In genomic region chr1:150992626-150993025, GRCh38 we compare ENCODE assay signal across 33 cellular contexts. TPM values are rescaled to one million over a fixed set of nuclear protein-coding genes. Genes with fewer than 3 reads are reported as not detected.
"Had no signal": no experiment of that assay in that cellular context is flagged by ENCODE, and none has a peak within 500 bp of the region (broad histone marks: within the 10 kb centered on the region; RNA-seq: fewer than 3 reads in every experiment).

No MANE protein-coding gene starts in this region.

- H3K4me1 Mint-ChIP-seq: activated T-helper 17 cell treated with anti-CD3 and anti-CD28 coated beads, Interleukin-2, amount 50 U/mL, for 72 hours had no signal

- H3K27me3 ChIP-seq: adrenal gland, Peyer's patch had no signal

- DNase-seq: activated CD4-positive, alpha-beta T cell treated with anti-CD3 and anti-CD28 coated beads, Interleukin-2, amount 10 ng/mL, durations not matched to agents 24 days and 14 days; activated CD4-positive, alpha-beta T cell treated with anti-CD3 and anti-CD28 coated beads, Interleukin-2, amount 50 U/mL, for 4 hours; activated CD8-positive, alpha-beta T cell treated with anti-CD3 and anti-CD28 coated beads for 36 hours; activated effector memory CD4-positive, alpha-beta T cell treated with anti-CD3 and anti-CD28 coated beads, Interleukin-2, amount 50 U/mL, for 16 hours; activated naive CD4-positive, alpha-beta T cell; activated T-cell treated with anti-CD3 and anti-CD28 coated beads, Interleukin-2, amount 50 U/mL, for 1 hour; activated T-cell treated with anti-CD3 and anti-CD28 coated beads, Interleukin-2, amount 50 U/mL, for 72 hours; adrenal gland; caudate nucleus; NCI-H1092 treated with DMSO at 0.1 percent for 48 hours; NCI-H1417; NCI-H146; NCI-H187; NCI-H2029 treated with DMSO at 0.1 percent for 48 hours; NCI-H2107; NCI-H2171; NCI-H510A; NCI-H526; NCI-H748 treated with DMSO at 0.1 percent for 48 hours; NK-92 treated with Interleukin-12 subunit alpha and Interleukin-12 subunit beta, amount 100 ng/mL, for 24 hours; PC-3; Peyer's patch; RPMI8226; SIG-M5; T-cell; T-helper 17 cell; T1000 had no signal

- H3K4me3 Mint-ChIP-seq: activated CD4-positive, alpha-beta T cell treated with anti-CD3 and anti-CD28 coated beads, Interleukin-2, amount 10 ng/mL, durations not matched to agents 24 days and 14 days; activated CD8-positive, alpha-beta T cell treated with anti-CD3 and anti-CD28 coated beads for 36 hours; activated T-cell treated with anti-CD3 and anti-CD28 coated beads, Interleukin-2, amount 50 U/mL, for 72 hours; activated T-helper 17 cell treated with anti-CD3 and anti-CD28 coated beads, Interleukin-2, amount 50 U/mL, for 72 hours; brain; T-cell; T-helper 17 cell had no signal

- H3K27me3 Mint-ChIP-seq: activated CD4-positive, alpha-beta T cell treated with anti-CD3 and anti-CD28 coated beads, Interleukin-2, amount 10 ng/mL, durations not matched to agents 24 days and 14 days; activated CD8-positive, alpha-beta T cell treated with anti-CD3 and anti-CD28 coated beads for 36 hours; activated T-helper 17 cell treated with anti-CD3 and anti-CD28 coated beads, Interleukin-2, amount 50 U/mL, for 72 hours; T-cell; T-helper 17 cell had no signal

- H3K9me3 Mint-ChIP-seq: activated CD4-positive, alpha-beta T cell treated with anti-CD3 and anti-CD28 coated beads, Interleukin-2, amount 10 ng/mL, durations not matched to agents 24 days and 14 days; activated CD8-positive, alpha-beta T cell treated with anti-CD3 and anti-CD28 coated beads for 36 hours; activated naive CD4-positive, alpha-beta T cell treated with anti-CD3 and anti-CD28 coated beads, Interleukin-2, amount 50 U/mL, for 72 hours; activated T-cell treated with anti-CD3 and anti-CD28 coated beads, Interleukin-2, amount 50 U/mL, for 72 hours; activated T-helper 17 cell treated with anti-CD3 and anti-CD28 coated beads, Interleukin-2, amount 50 U/mL, for 72 hours; brain; T-cell had no signal

- H3K36me3 Mint-ChIP-seq: activated naive CD4-positive, alpha-beta T cell treated with anti-CD3 and anti-CD28 coated beads, Interleukin-2, amount 50 U/mL, for 72 hours; brain had no signal

- H3K4me3 ChIP-seq: adrenal gland, K562, Peyer's patch had no signal

- ATAC-seq: activated CD8-positive, alpha-beta T cell treated with anti-CD3 and anti-CD28 coated beads for 36 hours; activated naive CD4-positive, alpha-beta T cell treated with anti-CD3 and anti-CD28 coated beads, Interleukin-2, amount 50 U/mL, for 72 hours; activated T-cell treated with anti-CD3 and anti-CD28 coated beads, Interleukin-2, amount 50 U/mL, for 72 hours; activated T-helper 17 cell treated with anti-CD3 and anti-CD28 coated beads, Interleukin-2, amount 50 U/mL, for 72 hours; K562; PC-3; SK-N-SH treated with all-trans-retinoic acid at 6 μM for 48 hours; T-cell; T-helper 17 cell had no signal

- H3K9me3 ChIP-seq: adrenal gland, Peyer's patch had no signal

- H3K27ac ChIP-seq: adrenal gland, Peyer's patch had no signal

- H3K27ac Mint-ChIP-seq: activated CD4-positive, alpha-beta T cell treated with anti-CD3 and anti-CD28 coated beads, Interleukin-2, amount 10 ng/mL, durations not matched to agents 24 days and 14 days; activated CD8-positive, alpha-beta T cell treated with anti-CD3 and anti-CD28 coated beads for 36 hours; activated naive CD4-positive, alpha-beta T cell treated with anti-CD3 and anti-CD28 coated beads, Interleukin-2, amount 50 U/mL, for 72 hours; activated T-cell treated with anti-CD3 and anti-CD28 coated beads, Interleukin-2, amount 50 U/mL, for 72 hours; activated T-helper 17 cell treated with anti-CD3 and anti-CD28 coated beads, Interleukin-2, amount 50 U/mL, for 72 hours; brain; T-helper 17 cell had no signal

- H3K4me1 ChIP-seq: Peyer's patch had no signal

RNA-seq across cellular contexts. Expression of gene ANXA9, which starts 10.5 kb away (rescaled TPM):
- total RNA-seq: activated naive CD4-positive, alpha-beta T cell treated with anti-CD3 and anti-CD28 coated beads, Interleukin-2, amount 50 U/mL, for 72 hours; astrocyte had no signal
